Comparison of ENCODE assay signal across 2 cellular contexts in genomic region chr16:4682084-4682581, GRCh38.
TF ChIP-seq lines count a peak whose summit lies in the region.

No MANE protein-coding gene starts in this region.

TF ChIP-seq in liver, 16 proteins besides CTCF, POLR2A, EP300 and RAD21:
- no peak for TF ChIP-seq MAX (IDR thresholded peaks at IDR 0.05)
- TF ChIP-seq HNF4A (conservative IDR thresholded peaks at IDR 0.05), result no peak
- TF ChIP-seq HNF4G (IDR thresholded peaks at IDR 0.05), result no peak
- TF ChIP-seq RXRA (IDR thresholded peaks at IDR 0.05), result no peak
- TF ChIP-seq GABPA (IDR thresholded peaks at IDR 0.05 in 1 of 2, conservative IDR thresholded peaks at IDR 0.05 in 1 of 2), result no peak
- TF ChIP-seq ZBTB33 (IDR thresholded peaks at IDR 0.05), result no peak
- TF ChIP-seq YY1 (IDR thresholded peaks at IDR 0.05), result no peak
- TF ChIP-seq FOXA2 (IDR thresholded peaks at IDR 0.05), result no peak
- no peak for TF ChIP-seq ATF3 (IDR thresholded peaks at IDR 0.05)
- no peak for TF ChIP-seq TAF1 (conservative IDR thresholded peaks at IDR 0.05)
- no peak for TF ChIP-seq SP1 (IDR thresholded peaks at IDR 0.05)
- TF ChIP-seq FOXA1 (IDR thresholded peaks at IDR 0.05), result no peak
- no peak for TF ChIP-seq JUND (IDR thresholded peaks at IDR 0.05)
- TF ChIP-seq EGR1 (IDR thresholded peaks at IDR 0.05; ENCODE audit: low read depth in 2 of 2), result no peak

TF ChIP-seq in HepG2, 621 proteins besides CTCF, POLR2A, EP300 and RAD21:
- no peak for TF ChIP-seq SALL2 (CRISPR knock-in tag; IDR thresholded peaks at IDR 0.05)
- TF ChIP-seq ZNF451 (CRISPR knock-in tag; IDR thresholded peaks at IDR 0.05), result no peak
- no peak for TF ChIP-seq MTF1 (CRISPR knock-in tag; IDR thresholded peaks at IDR 0.05)
- TF ChIP-seq MXD3 (CRISPR knock-in tag; IDR thresholded peaks at IDR 0.05), result no peak
- no peak for TF ChIP-seq TGIF2 (CRISPR knock-in tag; IDR thresholded peaks at IDR 0.05)
- TF ChIP-seq EEA1 (CRISPR knock-in tag; IDR thresholded peaks at IDR 0.05; ENCODE audit: borderline replicate concordance), result no peak
- no peak for TF ChIP-seq ZSCAN9 (CRISPR knock-in tag; IDR thresholded peaks at IDR 0.05; ENCODE audit: borderline replicate concordance)
- no peak for TF ChIP-seq GFI1 (CRISPR knock-in tag; IDR thresholded peaks at IDR 0.05; ENCODE audit: borderline replicate concordance)
- TF ChIP-seq GPBP1L1 (CRISPR knock-in tag; IDR thresholded peaks at IDR 0.05), result no peak
- TF ChIP-seq GMEB1 (CRISPR knock-in tag; IDR thresholded peaks at IDR 0.05; ENCODE audit: borderline replicate concordance), result no peak
TF ChIP-seq in HepG2: peak in this region for 0.
